Comparison of ENCODE assay signal across 28 cellular contexts in the genomic region with DNA sequence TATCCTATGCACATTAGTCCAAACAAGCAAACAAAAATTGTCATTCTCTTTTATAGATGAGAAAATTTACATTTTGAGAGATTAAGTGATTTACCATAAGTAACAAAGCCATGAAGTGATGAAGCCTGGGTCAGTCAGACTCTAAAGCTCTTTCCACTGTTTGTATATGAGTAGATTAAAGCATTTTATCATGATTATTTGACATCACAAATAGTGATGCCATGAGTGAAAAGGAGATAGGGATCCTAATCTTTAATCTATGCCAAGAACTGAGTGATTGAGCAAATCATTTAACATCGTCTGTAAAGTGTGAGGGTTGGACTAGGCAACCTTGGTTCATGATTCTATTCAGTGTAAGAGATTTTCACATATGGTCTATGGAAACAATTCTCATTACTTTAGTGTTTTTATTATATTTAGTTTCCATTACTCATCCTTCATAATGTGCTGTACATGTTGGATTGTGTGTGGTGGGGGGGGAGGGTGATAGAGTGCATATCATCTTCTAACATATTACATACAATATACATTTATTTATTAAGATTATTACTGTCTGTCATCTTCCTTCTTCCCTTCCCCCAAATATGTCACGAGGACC.
"Had no signal": no experiment of that assay in that cellular context is flagged by ENCODE, and none has a peak within 500 bp of the region (broad histone marks: within the 10 kb centered on the region; RNA-seq: fewer than 3 reads in every experiment).

No MANE protein-coding gene starts in this region.

- H3K4me3 ChIP-seq: body of pancreas, neural progenitor cell, sigmoid colon, thoracic aorta, vagina had no signal

- H3K27me3 ChIP-seq: body of pancreas, neural progenitor cell, sigmoid colon, vagina had no signal

- FAIRE-seq: endothelial cell of umbilical vein, frontal cortex had no signal

- H2AFZ ChIP-seq: neural progenitor cell had no signal

- H3K4me2 ChIP-seq: neural progenitor cell had no signal

- DNase-seq: activated CD8-positive, alpha-beta memory T cell treated with anti-CD3 and anti-CD28 coated beads for 24 hours; activated effector memory CD4-positive, alpha-beta T cell treated with Interleukin-2 at 50 U/mL for 16 hours; activated naive CD4-positive, alpha-beta T cell treated with anti-CD3 and anti-CD28 coated beads for 36 hours; activated naive CD8-positive, alpha-beta T cell treated with anti-CD3 and anti-CD28 coated beads, Interleukin-2, amount 10 ng/mL, durations not matched to agents 7 days and 5 days; activated T-cell treated with anti-CD3 and anti-CD28 coated beads, Interleukin-2, amount 50 U/mL, for 48 hours; amygdala; body of pancreas; dermis blood vessel endothelial cell; effector memory CD4-positive, alpha-beta T cell; islet precursor cell; left cardiac atrium; mesenchymal stem cell; retina; sigmoid colon; stimulated activated CD4-positive, alpha-beta T cell treated with anti-CD3 and anti-CD28 coated beads, Interleukin-4, amount 100 ng/mL, for 1 hour; stimulated activated naive CD4-positive, alpha-beta T cell treated with Interleukin-2 at 50 U/mL for 16 hours; T-cell had no signal

- H3K9me3 Mint-ChIP-seq: T-helper 2 cell treated with Interferon-gamma antibody and Interleukin-4, amounts not matched to agents 5 μg/mL and 100 μg/mL, for 36 hours had no signal

- H3K27me3 Mint-ChIP-seq: progenitor cell of endocrine pancreas, type B pancreatic cell had no signal

- H3K36me3 Mint-ChIP-seq: activated naive CD8-positive, alpha-beta T cell treated with anti-CD3 and anti-CD28 coated beads, Interleukin-2, amount 10 ng/mL, durations not matched to agents 7 days and 5 days; type B pancreatic cell had no signal

- H3K4me3 Mint-ChIP-seq: activated naive CD4-positive, alpha-beta T cell treated with anti-CD3 and anti-CD28 coated beads for 36 hours; activated naive CD8-positive, alpha-beta T cell treated with anti-CD3 and anti-CD28 coated beads, Interleukin-2, amount 10 ng/mL, durations not matched to agents 7 days and 5 days; neural progenitor cell; T-cell; T-helper 2 cell treated with Interferon-gamma antibody and Interleukin-4, amounts not matched to agents 5 μg/mL and 100 μg/mL, for 36 hours; type B pancreatic cell had no signal

- H3K9me3 ChIP-seq: body of pancreas, sigmoid colon, thoracic aorta, vagina had no signal

- ATAC-seq: activated CD4-positive, CD25-positive, alpha-beta regulatory T cell treated with anti-CD3 and anti-CD28 coated beads, Interleukin-2, amount 50 U/mL, for 24 hours; body of pancreas; esophagus mucosa; left cardiac atrium; T-cell had no signal

- H3K27ac ChIP-seq: body of pancreas, neural progenitor cell, sigmoid colon, thoracic aorta, vagina, VCaP had no signal

- H3K4me1 Mint-ChIP-seq: activated naive CD8-positive, alpha-beta T cell treated with anti-CD3 and anti-CD28 coated beads, Interleukin-2, amount 10 ng/mL, durations not matched to agents 7 days and 5 days had no signal

- H3K27ac Mint-ChIP-seq: activated naive CD4-positive, alpha-beta T cell treated with anti-CD3 and anti-CD28 coated beads for 36 hours; activated naive CD8-positive, alpha-beta T cell treated with anti-CD3 and anti-CD28 coated beads, Interleukin-2, amount 10 ng/mL, durations not matched to agents 7 days and 5 days; progenitor cell of endocrine pancreas; T-cell; T-helper 2 cell treated with Interferon-gamma antibody and Interleukin-4, amounts not matched to agents 5 μg/mL and 100 μg/mL, for 36 hours; type B pancreatic cell had no signal

- H3K36me3 ChIP-seq: neural progenitor cell, sigmoid colon, thoracic aorta, vagina had no signal

- H3K9ac ChIP-seq: neural progenitor cell had no signal
